Comparison of ENCODE assay signal across 8 cellular contexts in genomic region chr15:50909044-50909342, GRCh38. TPM values are rescaled to one million over a fixed set of nuclear protein-coding genes. Genes with fewer than 3 reads are reported as not detected.
A peak's percentile ranks its signal among the peaks of the same experiment; 100 is the strongest.
DNase-seq lines count a peak whose midpoint lies in the region; ATAC-seq, FAIRE-seq and TF ChIP-seq lines count a peak whose summit lies in the region.

No MANE protein-coding gene starts in this region.

- peaks cover 8% of the 10 kb centered on the region for H3K36me3 Mint-ChIP-seq in activated naive CD8-positive, alpha-beta T cell treated with anti-CD3 and anti-CD28 coated beads, Interleukin-2, amount 10 ng/mL, durations not matched to agents 7 days and 5 days

- H3K4me3 Mint-ChIP-seq in activated naive CD8-positive, alpha-beta T cell treated with anti-CD3 and anti-CD28 coated beads, Interleukin-2, amount 10 ng/mL, durations not matched to agents 7 days and 5 days: peak overlapping the region; percentile 99

- CTCF ChIA-PET in BJ (lab: Yijun Ruan, JAX): interaction anchor here (0.6 to 1.9 kb wide), 16 partner anchors 10 to 530 kb away, joined by 3 to 8 read pairs (median 4); no protein-coding TSS in a partner anchor

- DNase-seq in BJ (ENCODE audit: low read depth) (no peak), tibial artery (no peak), EL (no peak), superior temporal gyrus (ENCODE audit: extremely low spot score) (no peak), frontal cortex (ENCODE audit: low spot score in 2 of 2) (no peak)
- DNase-seq in activated naive CD8-positive, alpha-beta T cell treated with anti-CD3 and anti-CD28 coated beads, Interleukin-2, amount 10 ng/mL, durations not matched to agents 7 days and 5 days: no peak

- POLR2A ChIA-PET in BJ (lab: Charles Lee): interaction anchor here (0.5 kb wide), 1 partner anchor 977 kb away, joined by 3 read pairs; no protein-coding TSS in a partner anchor
- POLR2A ChIA-PET in activated naive CD8-positive, alpha-beta T cell treated with anti-CD3 and anti-CD28 coated beads, Interleukin-2, amount 10 ng/mL, durations not matched to agents 7 days and 5 days (lab: Charles Lee): interaction anchor here (0.8 to 5.0 kb wide), 9 partner anchors 24 to 555 kb away, joined by 3 to 71 read pairs (median 4); partner anchors contain the start of genes GABPB1 and SPPL2A

- H3K27ac ChIP-seq in layer of hippocampus (ENCODE audit: low read depth, low read length) (peak overlapping the region; percentile 86), tibial artery (peak overlapping the region; percentile 90 to 92)

- H3K9me3 Mint-ChIP-seq in activated naive CD8-positive, alpha-beta T cell treated with anti-CD3 and anti-CD28 coated beads, Interleukin-2, amount 10 ng/mL, durations not matched to agents 7 days and 5 days: no peaks in the 10 kb centered on the region

- H3K27me3 ChIP-seq in BJ (ENCODE audit: control insufficient read depth, insufficient read depth, low read length): no peaks in the 10 kb centered on the region
- no peaks in the 10 kb centered on the region for H3K27me3 ChIP-seq in layer of hippocampus (ENCODE audit: control insufficient read depth, insufficient read depth, low read length)
- H3K27me3 ChIP-seq in tibial artery: no peaks in the 10 kb centered on the region

- H3K27me3 Mint-ChIP-seq in activated naive CD8-positive, alpha-beta T cell treated with anti-CD3 and anti-CD28 coated beads, Interleukin-2, amount 10 ng/mL, durations not matched to agents 7 days and 5 days: no peaks in the 10 kb centered on the region

- peaks cover 0 to 34% (median 19%) of the 10 kb centered on the region in 4 donors for H3K4me1 ChIP-seq in tibial artery

- H3K4me1 Mint-ChIP-seq in activated naive CD8-positive, alpha-beta T cell treated with anti-CD3 and anti-CD28 coated beads, Interleukin-2, amount 10 ng/mL, durations not matched to agents 7 days and 5 days: peaks cover 21% of the 10 kb centered on the region

- FAIRE-seq in frontal cortex (lab: Jason Lieb, UNC): no peak

- H3K27ac Mint-ChIP-seq in activated naive CD8-positive, alpha-beta T cell treated with anti-CD3 and anti-CD28 coated beads, Interleukin-2, amount 10 ng/mL, durations not matched to agents 7 days and 5 days: peak overlapping the region; percentile 98

- H3K36me3 ChIP-seq in BJ (ENCODE audit: control insufficient read depth, insufficient read depth, low read length) (no peaks in the 10 kb centered on the region), tibial artery (peaks cover 16 to 22% (median 16%) of the 10 kb centered on the region in 3 donors)

- intact Hi-C loops in tibial artery (cut with DNase I; ENCODE audit: low total_unique reads): loop anchor here (5.0 to 10.0 kb wide), 2 partner anchors 142 to 234 kb away; partner anchors contain the start of gene SPPL2A

- no peaks in the 10 kb centered on the region for H3K9me3 ChIP-seq in tibial artery

- peak overlapping the region; percentile 98 for H3K4me3 ChIP-seq in BJ (ENCODE audit: low read depth, low read length)
- H3K4me3 ChIP-seq in tibial artery: peak overlapping the region; percentile 88 to 97

- no peak for TF ChIP-seq CTCF in BJ (IDR thresholded peaks at IDR 0.05; ENCODE audit: insufficient read depth, low read depth, low read length)
- TF ChIP-seq CTCF in tibial artery (IDR thresholded peaks at IDR 0.05): no peak

- peak; percentile 1 for ATAC-seq in HG02678 (IDR thresholded peaks at IDR 0.05; ENCODE audit: unreplicated experiment)
- no peak for ATAC-seq in activated naive CD8-positive, alpha-beta T cell treated with anti-CD3 and anti-CD28 coated beads, Interleukin-2, amount 10 ng/mL, durations not matched to agents 7 days and 5 days (ENCODE audit: low read depth)

RNA-seq across cellular contexts. Expression of gene AP4E1, which starts 0.5 kb away (rescaled TPM):
- polyA plus RNA-seq in BJ (2011; rRNA removed): 1.8 and 4.2 TPM in 2 replicates
- polyA minus RNA-seq in BJ (2011; rRNA and poly(A)+ RNA removed): 3.2 and 3.7 TPM in 2 replicates
- total RNA-seq in activated naive CD8-positive, alpha-beta T cell treated with anti-CD3 and anti-CD28 coated beads, Interleukin-2, amount 10 ng/mL, durations not matched to agents 7 days and 5 days: 10 to 100 TPM; 16.5 to 18.8 TPM
- total RNA-seq in frontal cortex: 12.6 TPM
